9 cellular contexts compared by ENCODE assay signal in genomic region chr3:160038862-160039562, GRCh38. TPM values are rescaled to one million over a fixed set of nuclear protein-coding genes. Genes with fewer than 3 reads are reported as not detected.
DNase-seq lines count a peak whose midpoint lies in the region; ATAC-seq and TF ChIP-seq lines count a peak whose summit lies in the region.
"Had no signal": no experiment of that assay in that cellular context is flagged by ENCODE, and none has a peak within 500 bp of the region (broad histone marks: within the 10 kb centered on the region; RNA-seq: fewer than 3 reads in every experiment).

No MANE protein-coding gene starts in this region.

- ATAC-seq in HG03342 (IDR thresholded peaks at IDR 0.05; ENCODE audit: unreplicated experiment) (peak; percentile 49), T-helper 17 cell (no peak), omental fat pad (ENCODE audit: low FRiP score) (no peak), HG02870 (IDR thresholded peaks at IDR 0.05; ENCODE audit: unreplicated experiment) (no peak)

- TF ChIP-seq CTCF in GM10248 (IDR thresholded peaks at IDR 0.05; ENCODE audit: control extremely low read depth, extremely low read depth, low read depth, missing control alignments) (no peak), brain microvascular endothelial cell (IDR thresholded peaks at IDR 0.05; ENCODE audit: low read depth, low read length, missing control alignments) (no peak), omental fat pad (IDR thresholded peaks at IDR 0.05) (no peak)

- no peaks in the 10 kb centered on the region for H3K4me1 Mint-ChIP-seq in T-helper 17 cell

- no peaks in the 10 kb centered on the region for H3K36me3 Mint-ChIP-seq in T-helper 17 cell (ENCODE audit: low read depth)

- no peaks in the 10 kb centered on the region for H3K9me3 ChIP-seq in T-helper 17 cell (ENCODE audit: control insufficient read depth, low read length, poor library complexity, severe bottlenecking)

- POLR2A ChIA-PET in GM10248 (lab: Yijun Ruan, JAX): no interaction called here

- no peak overlapping the region for H3K4me3 Mint-ChIP-seq in T-helper 17 cell
- H3K4me3 Mint-ChIP-seq: stimulated activated naive CD8-positive, alpha-beta T cell treated with anti-CD3 and anti-CD28 coated beads, Interleukin-15, Interleukin-2, amounts not matched to agents 100 ng/mL and 50 ng/mL, for 24 hours had no signal

- peaks cover 36% of the 10 kb centered on the region for H3K27me3 Mint-ChIP-seq in T-helper 17 cell

- peaks cover 16% of the 10 kb centered on the region for H3K27me3 ChIP-seq in brain microvascular endothelial cell (replicated peaks)

- H3K36me3 ChIP-seq in brain microvascular endothelial cell (replicated peaks): no peaks in the 10 kb centered on the region

- CTCF ChIA-PET in GM10248 (lab: Yijun Ruan, JAX): interaction anchor here (0.7 to 1.6 kb wide), 5 partner anchors 13 to 255 kb away, joined by 3 to 4 read pairs (median 3); no protein-coding TSS in a partner anchor

- H3K27ac Mint-ChIP-seq in T-helper 17 cell: no peak overlapping the region
- H3K27ac Mint-ChIP-seq: stimulated activated naive CD8-positive, alpha-beta T cell treated with anti-CD3 and anti-CD28 coated beads, Interleukin-15, Interleukin-2, amounts not matched to agents 100 ng/mL and 50 ng/mL, for 24 hours had no signal

- peak overlapping the region; percentile 48 for H3K4me3 ChIP-seq in brain microvascular endothelial cell (ENCODE audit: low read depth, low read length)

- no peak overlapping the region for H3K27ac ChIP-seq in brain microvascular endothelial cell

- DNase-seq in GM10248 (ENCODE audit: extremely low spot score) (peak; percentile 41), brain microvascular endothelial cell (no peak), medulla oblongata (ENCODE audit: extremely low spot score) (peak; percentile 8), T-helper 17 cell (no peak), omental fat pad (ENCODE audit: low spot score) (no peak)
- DNase-seq in stimulated activated naive CD4-positive, alpha-beta T cell (lab: John Stamatoyannopoulos, UW): no peak

- in situ Hi-C loops in brain microvascular endothelial cell (cut with HindIII; ENCODE audit: low pct_ligation_motif_present, low sequenced_read_pairs): no loop called here

RNA-seq across cellular contexts. Expression of gene IL12A, which starts 50.4 kb away (rescaled TPM):
- total RNA-seq in T-helper 17 cell: 1 to 10 TPM; 1.7 to 3.2 TPM
- 1 to 10 TPM in 3 of 4 donors, not detected in 1; 1.1 to 2.8 (median 2.4) TPM for total RNA-seq in omental fat pad

Comparison
In these comparisons a context has a peak if more than half of its experiments do, and no peak if none do; other contexts are left out.
1. DNase-seq: peak in GM10248 (single experiment) and medulla oblongata (single experiment); none in brain microvascular endothelial cell (single experiment), T-helper 17 cell (0 of 3), omental fat pad (single experiment) and stimulated activated naive CD4-positive, alpha-beta T cell (0 of 6).